ENCODE assay signal across 8 cellular contexts in the genomic region with DNA sequence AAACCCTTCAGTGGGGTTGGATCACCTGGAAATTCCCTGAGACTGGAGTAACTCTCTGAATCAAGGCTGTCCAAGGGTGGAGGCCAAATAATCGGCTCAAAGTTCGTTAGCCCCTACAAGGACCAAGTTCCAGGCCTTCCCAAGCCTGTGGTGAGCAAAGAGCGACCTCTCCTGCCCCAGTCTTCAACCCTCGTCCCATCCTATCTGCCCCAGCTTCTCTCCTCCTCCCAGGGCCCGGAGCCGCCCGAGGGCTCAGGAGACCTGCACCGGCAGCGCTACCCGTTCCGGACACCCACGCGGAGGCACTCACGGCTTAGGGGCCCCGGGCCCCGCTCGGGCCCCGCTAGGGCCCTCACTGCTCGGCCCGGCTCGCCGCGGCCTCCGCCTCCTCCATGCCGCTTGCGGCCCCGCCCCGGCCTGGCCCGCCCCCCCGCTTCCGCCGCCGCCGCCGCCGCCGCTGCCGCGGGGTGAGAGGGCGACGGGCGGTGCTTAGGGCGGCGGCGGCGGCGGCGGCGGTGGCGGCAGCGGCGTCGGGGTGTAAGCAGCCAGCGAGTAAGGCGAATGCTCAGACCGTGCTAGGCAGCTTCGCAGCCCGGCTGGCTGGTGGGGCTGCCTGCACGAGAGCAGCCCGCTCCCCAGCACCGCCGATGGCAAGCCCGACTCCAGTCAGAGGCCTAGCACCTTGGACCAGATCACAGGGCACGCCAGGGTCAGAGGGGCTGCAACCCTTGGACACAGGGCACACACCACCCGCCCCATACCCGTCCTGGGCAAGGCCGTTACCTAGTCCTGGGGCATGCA. TPM values are rescaled to one million over a fixed set of nuclear protein-coding genes. Genes with fewer than 3 reads are reported as not detected.
DNase-seq lines count a peak whose midpoint lies in the region; ATAC-seq, FAIRE-seq and TF ChIP-seq lines count a peak whose summit lies in the region.

Gene POMGNT1 (minus strand): TSS at position 409 of the 801 bp plus-strand sequence. CDS start 613 bp downstream, outside the sequence.

- no peak for TF ChIP-seq CTCF in glutamatergic neuron (IDR thresholded peaks at IDR 0.05; ENCODE audit: partially characterized antibody, unreplicated experiment)
- no peak for TF ChIP-seq CTCF in pancreas (IDR thresholded peaks at IDR 0.05)
- no peak for TF ChIP-seq CTCF in tibial artery (IDR thresholded peaks at IDR 0.05)

- peak; percentile 65 for DNase-seq in DMS53 treated with DMSO at 0.1 percent for 48 hours (lab: John Stamatoyannopoulos, UW; ENCODE audit: unreplicated experiment)
- DNase-seq in HuH-7.5 (ENCODE audit: low spot score) = peak; percentile 90
- DNase-seq in SK-N-MC (ENCODE audit: low read depth, low spot score) = no peak
- peak; percentile 75 to 84 for DNase-seq in activated naive CD4-positive, alpha-beta T cell treated with anti-CD3 and anti-CD28 coated beads, Interleukin-2, amount 50 U/mL, for 72 hours (ENCODE audit: low spot score in 2 of 2)
- DNase-seq in glutamatergic neuron = peak; percentile 80
- peak in 5 of 6 donors; percentile 51 to 90 (median 72) for DNase-seq in pancreas
- DNase-seq in tibial artery = peak; percentile 60 to 82

- H3K4me1 ChIP-seq in pancreas (peaks cover 0 to 13% (median 9%) of the 10 kb centered on the region in 3 donors), tibial artery (peaks cover 0 to 35% (median 25%) of the 10 kb centered on the region in 4 donors)

- 0% methylated on average over 49 to 67 of the region's 67 CpGs for WGBS in pancreas, 2 donors

- H3K27me3 ChIP-seq in pancreas = no peaks in the 10 kb centered on the region
- no peaks in the 10 kb centered on the region for H3K27me3 ChIP-seq in tibial artery

- peaks cover 5% of the 10 kb centered on the region for H3K27me3 Mint-ChIP-seq in glutamatergic neuron (ENCODE audit: unreplicated experiment)

- H3K27ac ChIP-seq in SK-N-MC (no peak within 1 kb of the TSS), pancreas (peak within 1 kb of the TSS; percentile 35 to 72 (median 50)), tibial artery (peak within 1 kb of the TSS; percentile 82 to 84)

- H3K4me1 Mint-ChIP-seq in glutamatergic neuron (ENCODE audit: low read depth, unreplicated experiment) = no peaks in the 10 kb centered on the region

- H3K9me3 ChIP-seq in SK-N-MC (ENCODE audit: low read depth, low read length) (no peaks in the 10 kb centered on the region), pancreas (no peaks in the 10 kb centered on the region), tibial artery (no peaks in the 10 kb centered on the region)

- H3K4me3 ChIP-seq in SK-N-MC = peak within 1 kb of the TSS; percentile 95
- H3K4me3 ChIP-seq in pancreas = peak within 1 kb of the TSS; percentile 65 to 85 (median 76)
- H3K4me3 ChIP-seq in tibial artery = peak within 1 kb of the TSS; percentile 63 to 89

- peak within 1 kb of the TSS; percentile 85 for H3K4me3 Mint-ChIP-seq in glutamatergic neuron (ENCODE audit: unreplicated experiment)

- no peaks in the 10 kb centered on the region for H3K36me3 Mint-ChIP-seq in activated naive CD4-positive, alpha-beta T cell treated with anti-CD3 and anti-CD28 coated beads, Interleukin-2, amount 50 U/mL, for 72 hours
- H3K36me3 Mint-ChIP-seq in glutamatergic neuron (ENCODE audit: unreplicated experiment) = peaks cover 6% of the 10 kb centered on the region

- ATAC-seq in GM21423 (IDR thresholded peaks at IDR 0.05; ENCODE audit: unreplicated experiment) (peak; percentile 87), pancreas (peak; percentile 91 to 95 (median 94))
- peak; percentile 97 to 98 for ATAC-seq in activated naive CD4-positive, alpha-beta T cell treated with anti-CD3 and anti-CD28 coated beads, Interleukin-2, amount 50 U/mL, for 72 hours

- H3K36me3 ChIP-seq in SK-N-MC (ENCODE audit: insufficient read depth, low read length) (no peaks in the 10 kb centered on the region; the same call in 1 of the 2 replicates), pancreas (no peaks in the 10 kb centered on the region), tibial artery (peaks cover 2 to 36% (median 25%) of the 10 kb centered on the region in 3 donors)

- intact Hi-C loops in pancreas (cut with DNase I) (no loop called here), tibial artery (cut with DNase I; ENCODE audit: low total_unique reads) (no loop called here)

- peak within 1 kb of the TSS; percentile 95 for H3K9ac ChIP-seq in SK-N-MC (ENCODE audit: insufficient read length)

- FAIRE-seq in pancreas (lab: Jason Lieb, UNC) = no peak

- H3K9me3 Mint-ChIP-seq in activated naive CD4-positive, alpha-beta T cell treated with anti-CD3 and anti-CD28 coated beads, Interleukin-2, amount 50 U/mL, for 72 hours = no peaks in the 10 kb centered on the region
- H3K9me3 Mint-ChIP-seq in glutamatergic neuron (ENCODE audit: unreplicated experiment) = no peaks in the 10 kb centered on the region

- peak within 1 kb of the TSS; percentile 79 to 87 for H3K27ac Mint-ChIP-seq in activated naive CD4-positive, alpha-beta T cell treated with anti-CD3 and anti-CD28 coated beads, Interleukin-2, amount 50 U/mL, for 72 hours
- peak within 1 kb of the TSS; percentile 72 for H3K27ac Mint-ChIP-seq in glutamatergic neuron (ENCODE audit: unreplicated experiment)

RNA-seq across cellular contexts. Expression of gene POMGNT1, which starts in this region (rescaled TPM):
- 10 to 100 TPM; 29.0 to 50.7 TPM for total RNA-seq in activated naive CD4-positive, alpha-beta T cell treated with anti-CD3 and anti-CD28 coated beads, Interleukin-2, amount 50 U/mL, for 72 hours
- total RNA-seq in glutamatergic neuron (ENCODE audit: unreplicated experiment) = 70.2 TPM
- 10 to 100 TPM; 23.5 to 40.6 (median 32.9) TPM for total RNA-seq in pancreas
- polyA plus RNA-seq in pancreas = 10 to 100 TPM; 40.9 to 59.2 TPM
